ENCODE assay signal across 8 cellular contexts in genomic region chr3:120742198-120743080, GRCh38. TPM values are rescaled to one million over a fixed set of nuclear protein-coding genes. Genes with fewer than 3 reads are reported as not detected.
DNase-seq lines count a peak whose midpoint lies in the region; ATAC-seq and TF ChIP-seq lines count a peak whose summit lies in the region.

Gene GTF2E1 (plus strand): TSS chr3:120742744. CDS start chr3:120750553, 7,809 bp downstream.
Gene RABL3 (minus strand): TSS chr3:120742516. CDS start chr3:120742507, 9 bp downstream.

- peak within 1 kb of the TSS; percentile 97 for H3K4me3 ChIP-seq in GM12864 (ENCODE audit: low read depth, low read length)
- H3K4me3 ChIP-seq in ovary: peak within 1 kb of the TSS; percentile 90
- H3K4me3 ChIP-seq in thyroid gland (replicated peaks in 1 of 3): peak within 1 kb of the TSS; percentile 64 to 95 (median 93)

- TF ChIP-seq POLR2A in ovary (IDR thresholded peaks at IDR 0.05) (peak; percentile 49), thyroid gland (IDR thresholded peaks at IDR 0.05) (peak in 1 of 2 donors; percentile 64)

- H3K36me3 ChIP-seq in ovary (no peaks in the 10 kb centered on the region), thyroid gland (no peaks in the 10 kb centered on the region)

- ATAC-seq in HG02759 (IDR thresholded peaks at IDR 0.05; ENCODE audit: unreplicated experiment) (peak; percentile 98), Right ventricle myocardium inferior (peak; percentile 100)

- WGBS in ovary, 3 donors: 0 to 1% (median 0%) methylated on average over 52 of the region's 52 CpGs
- WGBS in thyroid gland, 2 donors: 0% methylated on average over 49 to 51 of the region's 52 CpGs

- H3K4me1 ChIP-seq in ovary (ENCODE audit: insufficient read depth) (peaks cover 7% of the 10 kb centered on the region), thyroid gland (peaks cover 8 to 13% of the 10 kb centered on the region in 2 donors)

- intact Hi-C loops in Right ventricle myocardium inferior (cut with DNase I): loop anchor here (5.0 kb wide), 2 partner anchors 145 to 325 kb away; partner anchors contain the start of gene NDUFB4
- intact Hi-C loops in ovary (cut with DNase I): loop anchor here in 1 of 4 donors (10.0 kb wide), 1 partner anchor 178 kb away; no protein-coding TSS in a partner anchor
- intact Hi-C loops in thyroid gland (cut with DNase I): no loop called here

- H3K27me3 ChIP-seq in ovary (no peaks in the 10 kb centered on the region), thyroid gland (no peaks in the 10 kb centered on the region)

- no peak for TF ChIP-seq CTCF in GM12864 (IDR thresholded peaks at IDR 0.05; ENCODE audit: low read depth, low read length, missing control alignments)
- no peak for TF ChIP-seq CTCF in ovary (IDR thresholded peaks at IDR 0.05)
- no peak for TF ChIP-seq CTCF in thyroid gland (IDR thresholded peaks at IDR 0.05)

- DNase-seq in GM12864 (ENCODE audit: low read depth) (peak; percentile 99), NCI-H1417 (lab: John Stamatoyannopoulos, UW) (peak; percentile 98 to 100 (median 99)), SW 1271 (lab: John Stamatoyannopoulos, UW) (peak; percentile 97 to 99), Right ventricle myocardium inferior (ENCODE audit: missing footprints) (peak; percentile 95), ovary (peak; percentile 94 to 98 (median 97)), thyroid gland (peak; percentile 97 to 98)
- DNase-seq in activated naive CD8-positive, alpha-beta T cell treated with anti-CD3 and anti-CD28 coated beads, Interleukin-2, amount 50 U/mL, for 16 hours (ENCODE audit: low read depth, low spot score): peak; percentile 92

- H3K27ac ChIP-seq in ovary (peak within 1 kb of the TSS; percentile 84 to 85), thyroid gland (peak within 1 kb of the TSS; percentile 92 to 98 (median 94))

- H3K9me3 ChIP-seq in ovary (peaks cover 0 to 5% of the 10 kb centered on the region in 2 donors), thyroid gland (no peaks in the 10 kb centered on the region)

- no peak for TF ChIP-seq EP300 in ovary (IDR thresholded peaks at IDR 0.05)

RNA-seq across cellular contexts. Expression of gene GTF2E1, which starts in this region (rescaled TPM):
- 15.0 TPM for total RNA-seq in Right ventricle myocardium inferior
- total RNA-seq in ovary: 10 to 100 TPM in 5 of 7 donors, 1 to 10 TPM in 2; 4.5 to 20.3 (median 11.7) TPM
- 10 to 100 TPM in 1 of 2 donors, 1 to 10 TPM in 1; 4.7 to 11.8 TPM for polyA plus RNA-seq in ovary
- total RNA-seq in thyroid gland: 10 to 100 TPM; 11.3 to 25.5 (median 17.2) TPM

RNA-seq across cellular contexts. Expression of gene RABL3, which starts in this region (rescaled TPM):
- total RNA-seq in Right ventricle myocardium inferior: 18.2 TPM
- 10 to 100 TPM; 11.1 to 36.1 (median 26.6) TPM for total RNA-seq in ovary
- 10 to 100 TPM in 1 of 2 donors, 1 to 10 TPM in 1; 8.1 to 28.3 TPM for polyA plus RNA-seq in ovary
- total RNA-seq in thyroid gland: 10 to 100 TPM; 24.3 to 59.5 (median 32.0) TPM

Comparison
In these comparisons a context has a peak if more than half of its experiments do, and no peak if none do; other contexts are left out.
1. Peak in every context shown above with its lines: DNase-seq, ATAC-seq, H3K4me3 ChIP-seq and H3K27ac ChIP-seq.